In genomic region chr3:122926322-122926721, GRCh38 we compare ENCODE assay signal across 16 cellular contexts.
DNase-seq lines count a peak whose midpoint lies in the region; ATAC-seq and TF ChIP-seq lines count a peak whose summit lies in the region.
"Had no signal": no experiment of that assay in that cellular context is flagged by ENCODE, and none has a peak within 500 bp of the region (broad histone marks: within the 10 kb centered on the region; RNA-seq: fewer than 3 reads in every experiment).

No MANE protein-coding gene starts in this region.

- TF ChIP-seq CTCF in heart right ventricle (IDR thresholded peaks at IDR 0.05) (no peak), endodermal cell (conservative IDR thresholded peaks at IDR 0.05) (no peak), spleen (IDR thresholded peaks at IDR 0.05 in 8 of 11, conservative IDR thresholded peaks at IDR 0.05 in 3 of 11) (no peak)

- ATAC-seq in Right ventricle myocardium superior (ENCODE audit: poor library complexity) (no peak), heart right ventricle (no peak), HG02938 (IDR thresholded peaks at IDR 0.05; ENCODE audit: unreplicated experiment) (no peak)
- no peak for ATAC-seq in activated T-cell treated with anti-CD3 and anti-CD28 coated beads, Interleukin-2, amount 50 U/mL, for 4 hours
- ATAC-seq: HepG2 had no signal

- H3K4me1 Mint-ChIP-seq in endodermal cell: peaks cover 2% of the 10 kb centered on the region
- peaks cover 2% of the 10 kb centered on the region for H3K4me1 Mint-ChIP-seq in activated T-cell treated with anti-CD3 and anti-CD28 coated beads, Interleukin-2, amount 50 U/mL, for 4 hours (ENCODE audit: low read depth)

- peaks cover 0 to 5% (median 0%) of the 10 kb centered on the region in 9 donors for H3K36me3 ChIP-seq in heart right ventricle
- H3K36me3 ChIP-seq in endodermal cell (ENCODE audit: control insufficient read depth, insufficient read depth, low read length): no peaks in the 10 kb centered on the region
- no peaks in the 10 kb centered on the region for H3K36me3 ChIP-seq in spleen
- H3K36me3 ChIP-seq: BE2C had no signal

- peaks cover 0 to 10% (median 0%) of the 10 kb centered on the region in 9 donors for H3K4me1 ChIP-seq in heart right ventricle
- no peaks in the 10 kb centered on the region for H3K4me1 ChIP-seq in endodermal cell (ENCODE audit: control insufficient read depth, insufficient read depth, low read length)
- peaks cover 6 to 13% (median 9%) of the 10 kb centered on the region in 6 donors for H3K4me1 ChIP-seq in spleen

- no peak overlapping the region for H3K9ac ChIP-seq in endodermal cell (ENCODE audit: extremely low read depth, low read length, poor library complexity, severe bottlenecking)

- H3K4me3 ChIP-seq in heart right ventricle (no peak overlapping the region), endodermal cell (ENCODE audit: low read length) (no peak overlapping the region), spleen (no peak overlapping the region)

- no peak overlapping the region for H3K27ac ChIP-seq in heart right ventricle
- no peak overlapping the region for H3K27ac ChIP-seq in endodermal cell (ENCODE audit: low read depth, low read length)
- no peak overlapping the region for H3K27ac ChIP-seq in spleen

- DNase-seq in Right ventricle myocardium superior: peak; percentile 26
- DNase-seq in heart right ventricle: no peak
- DNase-seq in endodermal cell: peak; percentile 28
- DNase-seq in spleen: peak; percentile 63
- DNase-seq in activated T-cell treated with anti-CD3 and anti-CD28 coated beads, Interleukin-2, amount 50 U/mL, for 4 hours: no peak
- DNase-seq: ACHN; BE2C; C1 segment of cervical spinal cord; CD4-positive, CD25-positive, alpha-beta regulatory T cell; CD8-positive, alpha-beta memory T cell; COR-L47; DMS 273 treated with DMSO at 0.1 percent for 48 hours; DMS53; H9 had no signal

- no peak overlapping the region for H3K4me3 Mint-ChIP-seq in endodermal cell
- no peak overlapping the region for H3K4me3 Mint-ChIP-seq in activated T-cell treated with anti-CD3 and anti-CD28 coated beads, Interleukin-2, amount 50 U/mL, for 4 hours
- H3K4me3 Mint-ChIP-seq: CD4-positive, CD25-positive, alpha-beta regulatory T cell; CD8-positive, alpha-beta memory T cell; H9 had no signal

- peaks cover 9% of the 10 kb centered on the region for H3K36me3 Mint-ChIP-seq in endodermal cell (ENCODE audit: low read depth)
- H3K36me3 Mint-ChIP-seq in activated T-cell treated with anti-CD3 and anti-CD28 coated beads, Interleukin-2, amount 50 U/mL, for 4 hours (ENCODE audit: insufficient read depth): no peaks in the 10 kb centered on the region
- H3K36me3 Mint-ChIP-seq: CD4-positive, CD25-positive, alpha-beta regulatory T cell; CD8-positive, alpha-beta memory T cell had no signal

- no peak for TF ChIP-seq POLR2A in spleen (IDR thresholded peaks at IDR 0.05)

- intact Hi-C loops in Right ventricle myocardium superior (cut with DNase I): no loop called here
- intact Hi-C loops in heart right ventricle (cut with DNase I): no loop called here
- intact Hi-C loops in spleen (cut with DNase I; ENCODE audit: low total_unique reads): no loop called here

- no peaks in the 10 kb centered on the region for H3K9me3 Mint-ChIP-seq in endodermal cell
- no peaks in the 10 kb centered on the region for H3K9me3 Mint-ChIP-seq in activated T-cell treated with anti-CD3 and anti-CD28 coated beads, Interleukin-2, amount 50 U/mL, for 4 hours
- H3K9me3 Mint-ChIP-seq: CD8-positive, alpha-beta memory T cell; H9 had no signal

- peaks cover 7% of the 10 kb centered on the region for H3K27me3 Mint-ChIP-seq in endodermal cell (ENCODE audit: insufficient read depth)
- H3K27me3 Mint-ChIP-seq in activated T-cell treated with anti-CD3 and anti-CD28 coated beads, Interleukin-2, amount 50 U/mL, for 4 hours (ENCODE audit: low read depth): peaks cover 4% of the 10 kb centered on the region

- H3K27ac Mint-ChIP-seq in endodermal cell: no peak overlapping the region
- H3K27ac Mint-ChIP-seq: CD4-positive, CD25-positive, alpha-beta regulatory T cell; CD8-positive, alpha-beta memory T cell; H9 had no signal

- H3K9me3 ChIP-seq in heart right ventricle (no peaks in the 10 kb centered on the region), endodermal cell (ENCODE audit: control insufficient read depth, low read length) (no peaks in the 10 kb centered on the region), spleen (no peaks in the 10 kb centered on the region)
- H3K9me3 ChIP-seq: BE2C had no signal

- H3K27me3 ChIP-seq in heart right ventricle (peaks cover 0 to 35% (median 7%) of the 10 kb centered on the region in 7 donors), endodermal cell (ENCODE audit: control insufficient read depth, insufficient read depth, low read length, poor library complexity, severe bottlenecking) (peaks cover 24% of the 10 kb centered on the region), spleen (replicated peaks in 1 of 7) (peaks cover 3 to 33% (median 19%) of the 10 kb centered on the region in 7 donors)
- H3K27me3 ChIP-seq: BE2C had no signal

- WGBS in heart right ventricle, 2 donors: 91 to 92% methylated on average over 20 of the region's 20 CpGs
- WGBS in endodermal cell (ENCODE audit: insufficient coverage in 1 of 2, insufficient read length in 1 of 2), 2 experiments: 94 to 95% methylated on average over 10 to 20 of the region's 20 CpGs
- WGBS in spleen, 5 donors: 87 to 92% (median 92%) methylated on average over 10 to 20 of the region's 20 CpGs

Comparison
In these comparisons a context has a peak if more than half of its experiments do, and no peak if none do; other contexts are left out.
1. DNase-seq: peak in Right ventricle myocardium superior (single experiment), endodermal cell (single experiment) and spleen (single experiment); none in heart right ventricle (0 of 2) and activated T-cell treated with anti-CD3 and anti-CD28 coated beads, Interleukin-2, amount 50 U/mL, for 4 hours (single experiment).